ENCODE assay signal across 8 cellular contexts in genomic region chr3:13650210-13651056, GRCh38.
DNase-seq lines count a peak whose midpoint lies in the region; ATAC-seq and TF ChIP-seq lines count a peak whose summit lies in the region.

No MANE protein-coding gene starts in this region.

- peaks cover 29% of the 10 kb centered on the region for H3K4me1 ChIP-seq in BLaER1

- H3K9ac ChIP-seq in BLaER1 = no peak overlapping the region

- no peaks in the 10 kb centered on the region for H3K36me3 ChIP-seq in BLaER1
- no peaks in the 10 kb centered on the region for H3K36me3 ChIP-seq in WERI-Rb-1
- no peaks in the 10 kb centered on the region for H3K36me3 ChIP-seq in brain microvascular endothelial cell (replicated peaks)

- in situ Hi-C loops in brain microvascular endothelial cell (cut with HindIII; ENCODE audit: low pct_ligation_motif_present, low sequenced_read_pairs) = no loop called here

- DNase-seq in LoVo (ENCODE audit: low spot score) (peak; percentile 58), WERI-Rb-1 (peak; percentile 88), brain microvascular endothelial cell (peak; percentile 60), inferior parietal cortex (ENCODE audit: extremely low spot score) (peak; percentile 86)
- peak; percentile 56 to 70 for DNase-seq in stimulated activated CD4-positive, alpha-beta T cell treated with anti-CD3 and anti-CD28 coated beads, Interleukin-15, amount 100 ng/mL, for 1 hour (ENCODE audit: low read depth in 1 of 2, low spot score in 1 of 2)

- H3K27me3 ChIP-seq in BLaER1 (peaks cover 30% of the 10 kb centered on the region), WERI-Rb-1 (ENCODE audit: insufficient read depth, low read depth, severe bottlenecking) (peaks cover 6% of the 10 kb centered on the region), brain microvascular endothelial cell (replicated peaks) (no peaks in the 10 kb centered on the region)

- H3K27ac ChIP-seq in BLaER1 (no peak overlapping the region), WERI-Rb-1 (no peak overlapping the region), brain microvascular endothelial cell (no peak overlapping the region)

- H3K9me3 ChIP-seq in BLaER1 (no peaks in the 10 kb centered on the region), WERI-Rb-1 (ENCODE audit: severe bottlenecking) (no peaks in the 10 kb centered on the region)

- ATAC-seq in GM19395 (IDR thresholded peaks at IDR 0.05; ENCODE audit: unreplicated experiment) (peak; percentile 59), HG03108 (IDR thresholded peaks at IDR 0.05; ENCODE audit: unreplicated experiment) (no peak)

- H3K4me3 ChIP-seq in BLaER1 (no peak overlapping the region), WERI-Rb-1 (ENCODE audit: low read depth, low read length) (no peak overlapping the region), brain microvascular endothelial cell (ENCODE audit: low read depth, low read length) (no peak overlapping the region)

- H4K20me1 ChIP-seq in BLaER1 = no peaks in the 10 kb centered on the region; the same call in 1 of the 2 replicates

- peak; percentile 99 for TF ChIP-seq CTCF in WERI-Rb-1 (IDR thresholded peaks at IDR 0.05; ENCODE audit: low read depth, low read length)
- TF ChIP-seq CTCF in brain microvascular endothelial cell (IDR thresholded peaks at IDR 0.05; ENCODE audit: low read depth, low read length, missing control alignments) = peak; percentile 94

- peak overlapping the region; percentile 43 for H3K4me2 ChIP-seq in BLaER1
